13 cellular contexts compared by ENCODE assay signal in genomic region chr6:114581293-114581692, GRCh38.
"Had no signal": no experiment of that assay in that cellular context is flagged by ENCODE, and none has a peak within 500 bp of the region (broad histone marks: within the 10 kb centered on the region; RNA-seq: fewer than 3 reads in every experiment).

No MANE protein-coding gene starts in this region.

- H3K4me3 ChIP-seq: esophagus muscularis mucosa, gastroesophageal sphincter, heart left ventricle, left ventricle myocardium inferior, testis, upper lobe of left lung had no signal

- H3K4me1 ChIP-seq: esophagus muscularis mucosa, gastroesophageal sphincter, heart left ventricle, left ventricle myocardium inferior, testis, upper lobe of left lung had no signal

- H3K27me3 ChIP-seq: esophagus muscularis mucosa, gastroesophageal sphincter, heart left ventricle, testis, upper lobe of left lung had no signal

- H3K27ac ChIP-seq: esophagus muscularis mucosa, gastroesophageal sphincter, heart left ventricle, left ventricle myocardium inferior, testis, upper lobe of left lung had no signal

- DNase-seq: activated CD4-positive, alpha-beta memory T cell treated with anti-CD3 and anti-CD28 coated beads, Interleukin-2, amount 10 ng/mL, durations not matched to agents 7 days and 5 days; activated CD4-positive, alpha-beta T cell treated with anti-CD3 and anti-CD28 coated beads for 36 hours; activated CD8-positive, alpha-beta memory T cell treated with anti-CD3 and anti-CD28 coated beads, Interleukin-2, amount 10 ng/mL, durations not matched to agents 7 days and 5 days; amniotic stem cell; effector memory CD4-positive, alpha-beta T cell; heart left ventricle; left ventricle myocardium inferior; nephron progenitor cell; testis; upper lobe of left lung had no signal

- ATAC-seq: activated CD4-positive, alpha-beta T cell treated with anti-CD3 and anti-CD28 coated beads for 36 hours; activated CD8-positive, alpha-beta memory T cell treated with anti-CD3 and anti-CD28 coated beads, Interleukin-2, amount 10 ng/mL, durations not matched to agents 7 days and 5 days; gastroesophageal sphincter; heart left ventricle; WTC11 had no signal

- H3K9me3 ChIP-seq: esophagus muscularis mucosa, testis had no signal

- H3K36me3 ChIP-seq: esophagus muscularis mucosa, gastroesophageal sphincter, heart left ventricle, left ventricle myocardium inferior, upper lobe of left lung had no signal
